ENCODE assay signal across 24 cellular contexts in the genomic region with DNA sequence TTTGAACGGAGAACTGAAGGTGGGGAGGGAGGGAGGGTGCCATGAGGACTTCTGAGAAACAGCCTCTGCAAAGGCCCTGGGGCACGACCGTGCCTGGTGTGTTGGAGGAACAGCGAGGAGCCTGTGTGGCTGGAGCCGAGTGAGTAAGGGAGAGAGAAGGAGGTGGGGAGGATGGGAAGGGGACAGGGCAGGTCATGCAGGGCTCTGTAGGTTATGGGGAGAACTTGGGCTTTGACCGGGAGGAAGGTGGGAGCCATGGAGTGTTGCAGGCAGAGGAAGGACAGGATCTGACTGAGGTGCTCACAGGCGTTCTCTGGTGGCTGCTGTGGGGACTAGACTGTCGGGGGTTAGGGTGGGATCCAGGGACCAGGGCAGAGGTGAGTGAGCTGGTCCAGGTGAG. TPM values are rescaled to one million over a fixed set of nuclear protein-coding genes. Genes with fewer than 3 reads are reported as not detected.
DNase-seq lines count a peak whose midpoint lies in the region; ATAC-seq, FAIRE-seq and TF ChIP-seq lines count a peak whose summit lies in the region.
"Had no signal": no experiment of that assay in that cellular context is flagged by ENCODE, and none has a peak within 500 bp of the region (broad histone marks: within the 10 kb centered on the region; RNA-seq: fewer than 3 reads in every experiment).

No MANE protein-coding gene starts in this region.

- H3K9me3 ChIP-seq in AG04450 (ENCODE audit: control insufficient read depth, insufficient read depth, low read length) (no peaks in the 10 kb centered on the region; the same call in 1 of the 2 replicates), K562 (replicated peaks; ENCODE audit: control insufficient read depth, insufficient read depth, low read depth, low read length) (no peaks in the 10 kb centered on the region)
- H3K9me3 ChIP-seq: SK-N-SH had no signal

- no peak for FAIRE-seq in K562 (lab: Jason Lieb, UNC)
- FAIRE-seq: GM19239, H54 had no signal

- H3K4me2 ChIP-seq in K562 (ENCODE audit: insufficient read depth, low read length): no peak overlapping the region
- H3K4me2 ChIP-seq: KMS-11, SK-N-SH had no signal

- H3K4me3 ChIP-seq in AG04450 (ENCODE audit: low read depth, low read length) (no peak overlapping the region), K562 (no peak overlapping the region)

- no peak overlapping the region for H3K4me3 Mint-ChIP-seq in activated T-cell treated with anti-CD3 and anti-CD28 coated beads, Interleukin-2, amount 50 U/mL, for 24 hours
- no peak overlapping the region for H3K4me3 Mint-ChIP-seq in activated T-cell treated with anti-CD3 and anti-CD28 coated beads, Interleukin-2, amount 50 U/mL, for 4 hours
- H3K4me3 Mint-ChIP-seq in stimulated activated effector memory CD8-positive, alpha-beta T cell treated with anti-CD3 and anti-CD28 coated beads, Interleukin-12 subunit alpha, Interleukin-12 subunit beta, amount 100 ng/mL, for 72 hours: no peak overlapping the region
- H3K4me3 Mint-ChIP-seq in chondrocyte (ENCODE audit: unreplicated experiment): no peak overlapping the region
- H3K4me3 Mint-ChIP-seq: B cell, CD14-positive monocyte had no signal

- no peak for TF ChIP-seq EP300 in K562 (IDR thresholded peaks at IDR 0.05; ENCODE audit: low read length)

- H3K9me3 Mint-ChIP-seq in activated T-cell treated with anti-CD3 and anti-CD28 coated beads, Interleukin-2, amount 50 U/mL, for 24 hours: no peaks in the 10 kb centered on the region
- no peaks in the 10 kb centered on the region for H3K9me3 Mint-ChIP-seq in activated T-cell treated with anti-CD3 and anti-CD28 coated beads, Interleukin-2, amount 50 U/mL, for 4 hours
- H3K9me3 Mint-ChIP-seq in stimulated activated effector memory CD8-positive, alpha-beta T cell treated with anti-CD3 and anti-CD28 coated beads, Interleukin-12 subunit alpha, Interleukin-12 subunit beta, amount 100 ng/mL, for 72 hours: no peaks in the 10 kb centered on the region
- H3K9me3 Mint-ChIP-seq in chondrocyte (ENCODE audit: low read depth): no peaks in the 10 kb centered on the region
- H3K9me3 Mint-ChIP-seq: CD14-positive monocyte had no signal

- intact Hi-C loops in K562 (cut with micrococcal nuclease): no loop called here

- H3K27ac Mint-ChIP-seq in activated T-cell treated with anti-CD3 and anti-CD28 coated beads, Interleukin-2, amount 50 U/mL, for 24 hours: peak overlapping the region; percentile 63
- H3K27ac Mint-ChIP-seq in stimulated activated effector memory CD8-positive, alpha-beta T cell treated with anti-CD3 and anti-CD28 coated beads, Interleukin-12 subunit alpha, Interleukin-12 subunit beta, amount 100 ng/mL, for 72 hours: peak overlapping the region; percentile 85
- no peak overlapping the region for H3K27ac Mint-ChIP-seq in chondrocyte (ENCODE audit: unreplicated experiment)
- H3K27ac Mint-ChIP-seq: B cell had no signal

- H3K79me2 ChIP-seq in K562 (ENCODE audit: control insufficient read depth, insufficient read depth, low read length): no peaks in the 10 kb centered on the region; the same call in 2 of the 3 replicates

- peaks cover 3% of the 10 kb centered on the region; the same call in 1 of the 2 replicates for H4K20me1 ChIP-seq in K562 (replicated peaks; ENCODE audit: control insufficient read depth, insufficient read depth, low read length)

- peaks cover 54% of the 10 kb centered on the region for H3K36me3 Mint-ChIP-seq in activated T-cell treated with anti-CD3 and anti-CD28 coated beads, Interleukin-2, amount 50 U/mL, for 24 hours (ENCODE audit: low read depth)
- H3K36me3 Mint-ChIP-seq in activated T-cell treated with anti-CD3 and anti-CD28 coated beads, Interleukin-2, amount 50 U/mL, for 4 hours (ENCODE audit: insufficient read depth): peaks cover 10% of the 10 kb centered on the region
- peaks cover 60% of the 10 kb centered on the region for H3K36me3 Mint-ChIP-seq in stimulated activated effector memory CD8-positive, alpha-beta T cell treated with anti-CD3 and anti-CD28 coated beads, Interleukin-12 subunit alpha, Interleukin-12 subunit beta, amount 100 ng/mL, for 72 hours
- H3K36me3 Mint-ChIP-seq in chondrocyte (ENCODE audit: low read depth): peaks cover 4% of the 10 kb centered on the region

- H3K36me3 ChIP-seq in K562 (ENCODE audit: control insufficient read depth, insufficient read depth, low read length): peaks cover 22% of the 10 kb centered on the region; the same call in 2 of the 3 replicates

- H3K27ac ChIP-seq in AG04450 (ENCODE audit: low read depth, low read length) (peak overlapping the region; percentile 11), K562 (ENCODE audit: extremely low read depth, low read depth, low read length) (no peak overlapping the region)
- H3K27ac ChIP-seq: KMS-11 had no signal

- no peak for TF ChIP-seq POLR2A in K562 (conservative IDR thresholded peaks at IDR 0.05)

- H3K4me1 Mint-ChIP-seq in activated T-cell treated with anti-CD3 and anti-CD28 coated beads, Interleukin-2, amount 50 U/mL, for 24 hours (ENCODE audit: low read depth): peaks cover 5% of the 10 kb centered on the region
- peaks cover 6% of the 10 kb centered on the region for H3K4me1 Mint-ChIP-seq in activated T-cell treated with anti-CD3 and anti-CD28 coated beads, Interleukin-2, amount 50 U/mL, for 4 hours (ENCODE audit: low read depth)
- peaks cover 11% of the 10 kb centered on the region for H3K4me1 Mint-ChIP-seq in stimulated activated effector memory CD8-positive, alpha-beta T cell treated with anti-CD3 and anti-CD28 coated beads, Interleukin-12 subunit alpha, Interleukin-12 subunit beta, amount 100 ng/mL, for 72 hours
- H3K4me1 Mint-ChIP-seq in chondrocyte (ENCODE audit: low read depth): no peaks in the 10 kb centered on the region

- WGBS in K562 (ENCODE audit: insufficient coverage, low coverage, missing lambda C conversion rate): 69% methylated on average over 4 of the region's 8 CpGs

- TF ChIP-seq CTCF in AG04450 (IDR thresholded peaks at IDR 0.05; ENCODE audit: low read depth, low read length) (no peak), K562 (IDR thresholded peaks at IDR 0.05 in 2 of 3, conservative IDR thresholded peaks at IDR 0.05 in 1 of 3; ENCODE audit: insufficient read depth in 2 of 3, low read depth in 1 of 3, low read length in 3 of 3) (no peak), chondrocyte (IDR thresholded peaks at IDR 0.05) (no peak)

- CTCF ChIA-PET in AG04450 (lab: Charles Lee) (no interaction called here), K562 (lab: Yijun Ruan, JAX; ENCODE audit: low intra/inter-chr PET ratio) (interaction anchor here (0.5 kb wide), 1 partner anchor 78 kb away, joined by 3 read pairs; no protein-coding TSS in a partner anchor)

- no peak overlapping the region for H2AFZ ChIP-seq in K562 (ENCODE audit: low read depth, low read length)

- ATAC-seq in activated T-cell treated with anti-CD3 and anti-CD28 coated beads, Interleukin-2, amount 50 U/mL, for 4 hours: no peak
- ATAC-seq in K562: no peak
- ATAC-seq in stimulated activated effector memory CD8-positive, alpha-beta T cell treated with anti-CD3 and anti-CD28 coated beads, Interleukin-12 subunit alpha, Interleukin-12 subunit beta, amount 100 ng/mL, for 72 hours: no peak
- ATAC-seq: Panc1 had no signal

- peaks cover 0 to 27% of the 10 kb centered on the region in 2 experiments; a peak in 2 of 5 replicates for H3K4me1 ChIP-seq in K562 (replicated peaks in 1 of 2; ENCODE audit: control insufficient read depth in 2 of 2, insufficient read depth in 2 of 2, low read length in 2 of 2)

- in situ Hi-C loops in K562 (cut with MboI): no loop called here

- no peaks in the 10 kb centered on the region for H3K27me3 Mint-ChIP-seq in activated T-cell treated with anti-CD3 and anti-CD28 coated beads, Interleukin-2, amount 50 U/mL, for 24 hours
- no peaks in the 10 kb centered on the region for H3K27me3 Mint-ChIP-seq in activated T-cell treated with anti-CD3 and anti-CD28 coated beads, Interleukin-2, amount 50 U/mL, for 4 hours (ENCODE audit: low read depth)
- no peaks in the 10 kb centered on the region for H3K27me3 Mint-ChIP-seq in chondrocyte (ENCODE audit: low read depth)
- H3K27me3 Mint-ChIP-seq: B cell had no signal

- H3K27me3 ChIP-seq in AG04450 (ENCODE audit: control insufficient read depth, insufficient read depth, low read length): no peaks in the 10 kb centered on the region
- H3K27me3 ChIP-seq in K562 (ENCODE audit: control insufficient read depth in 2 of 2, insufficient read depth in 2 of 2, low read length in 2 of 2): no peaks in the 10 kb centered on the region

- BruUV-seq in K562 (replicated peaks; lab: Mats Ljungman, UMichigan): no TSS peak

- H3K9ac ChIP-seq in K562 (ENCODE audit: insufficient read depth in 1 of 2, low read depth in 2 of 2, low read length in 2 of 2): peak overlapping the region in 1 of 2 experiments; percentile 79; a peak in 2 of 4 replicates
- H3K9ac ChIP-seq: KMS-11, SK-N-SH had no signal

- DNase-seq in activated T-cell treated with anti-CD3 and anti-CD28 coated beads, Interleukin-2, amount 50 U/mL, for 24 hours: no peak
- DNase-seq in activated T-cell treated with anti-CD3 and anti-CD28 coated beads, Interleukin-2, amount 50 U/mL, for 4 hours: no peak
- DNase-seq in AG04450 (ENCODE audit: low read depth, low spot score) (no peak), K562 (ENCODE audit: extremely low read depth in 1 of 4, low spot score in 3 of 4) (no peak), chondrocyte (ENCODE audit: low spot score) (no peak), middle frontal gyrus (ENCODE audit: extremely low spot score, low spot score) (no peak)
- DNase-seq in stimulated activated effector memory CD8-positive, alpha-beta T cell treated with anti-CD3 and anti-CD28 coated beads, Interleukin-12 subunit alpha, Interleukin-12 subunit beta, amount 100 ng/mL, for 72 hours (ENCODE audit: low spot score in 2 of 2): no peak
- DNase-seq: 8988T; DMS79; NCI-H1105; NCI-H2029 treated with DMSO at 0.1 percent for 48 hours; NCI-H226; NCI-H510A treated with DMSO at 0.1 percent for 48 hours; NCI-H774; NK-92 treated with Interleukin-12 subunit alpha and Interleukin-12 subunit beta, amount 100 ng/mL, for 24 hours; SIG-M5; SK-N-SH had no signal

- TF ChIP-seq RAD21 in K562 (CRISPR knock-in tag; conservative IDR thresholded peaks at IDR 0.05 in 1 of 2, IDR thresholded peaks at IDR 0.05 in 1 of 2): no peak

- POLR2A ChIA-PET in AG04450 (lab: Yijun Ruan, JAX) (no interaction called here), K562 (lab: Yijun Ruan, JAX) (interaction anchor here (2.1 kb wide), 1 partner anchor 9 kb away, joined by 7 read pairs; no protein-coding TSS in a partner anchor)

- no peaks in the 10 kb centered on the region for H3K9me1 ChIP-seq in K562 (ENCODE audit: control insufficient read depth, insufficient read depth, low read length)

RNA-seq across cellular contexts. Expression of a gene that starts 6.7 kb away (rescaled TPM):
- total RNA-seq in activated T-cell treated with anti-CD3 and anti-CD28 coated beads, Interleukin-2, amount 50 U/mL, for 4 hours: 10 to 100 TPM; 16.0 to 18.6 (median 18.1) TPM
- polyA plus RNA-seq in AG04450 (2011; rRNA removed) (5.1 and 6.5 TPM in 2 replicates), K562 (2011; rRNA removed) (3.9 and 4.3 TPM in 2 replicates), K562 (2014; fragmentation: Illumina TruSeq; extraction: Trizol) (5.5 and 7.6 TPM in 2 replicates), K562 (2014; fragmentation: Nextera tagmentation; extraction: Ambion mirVana) (1 to 10 TPM in 1 of 2 experiments, under 1 TPM in 1; 0.25 to 1.3 TPM), K562 (2014; rRNA removed) (5.7 and 9.4 TPM in 2 replicates)
- polyA minus RNA-seq in AG04450 (2011; rRNA and poly(A)+ RNA removed): 6.7 TPM in 2 replicates
- 6.5 and 16.7 TPM in 2 replicates for total RNA-seq in K562 (2011; cell fraction: chromatin; rRNA removed; ENCODE audit: low replicate concordance)
- total RNA-seq in K562 (2011; cell fraction: nucleolus; rRNA removed): 12.6 and 12.8 TPM in 2 replicates
- total RNA-seq in K562 (2011; cell fraction: nucleoplasm; rRNA removed): 6.2 and 6.5 TPM in 2 replicates
- total RNA-seq in K562 (2014; rRNA removed) (3.6 and 5.7 TPM in 2 replicates), K562 (2014; rRNA removed; fragmentation: Illumina TruSeq; extraction: Trizol) (1.5 and 1.9 TPM in 2 replicates), K562 (2015; rRNA removed; fragmentation: Illumina TruSeq; extraction: Trizol) (7.8 and 8.0 TPM in 2 replicates), K562 (2021) (14.0 and 16.2 TPM in 2 replicates), chondrocyte (13.6 to 14.9 TPM (median 14.1 TPM) in 3 replicates)
- 4.7 and 8.9 TPM in 2 replicates for polyA plus RNA-seq in K562 (2011; cell fraction: cytosol; rRNA removed)
- 4.8 and 7.2 TPM in 2 replicates for polyA plus RNA-seq in K562 (2011; cell fraction: nucleus; rRNA removed)
- polyA plus RNA-seq in K562 (2012): 13.5 and 16.5 TPM in 2 replicates
- 1.3 and 1.9 TPM in 2 replicates for polyA minus RNA-seq in K562 (2011; rRNA and poly(A)+ RNA removed)
- polyA minus RNA-seq in K562 (2011; cell fraction: cytosol; rRNA and poly(A)+ RNA removed): 8.7 and 9.4 TPM in 2 replicates
- polyA minus RNA-seq in K562 (2011; cell fraction: nucleus; rRNA and poly(A)+ RNA removed): 3.2 and 4.0 TPM in 2 replicates

RNA-seq across cellular contexts. Expression of a gene that starts 11.5 kb away (rescaled TPM):
- 10 to 100 TPM; 11.1 to 13.2 (median 12.8) TPM for total RNA-seq in activated T-cell treated with anti-CD3 and anti-CD28 coated beads, Interleukin-2, amount 50 U/mL, for 4 hours
- 5.3 and 7.4 TPM in 2 replicates for polyA plus RNA-seq in AG04450 (2011; rRNA removed)
- polyA minus RNA-seq in AG04450 (2011; rRNA and poly(A)+ RNA removed): 5.3 and 7.5 TPM in 2 replicates
- total RNA-seq in K562 (2011; cell fraction: chromatin; rRNA removed; ENCODE audit: low replicate concordance): 2.7 and 6.6 TPM in 2 replicates
- total RNA-seq in K562 (2011; cell fraction: nucleolus; rRNA removed): 8.7 and 10.8 TPM in 2 replicates
- 4.0 and 6.0 TPM in 2 replicates for total RNA-seq in K562 (2011; cell fraction: nucleoplasm; rRNA removed)
- 4.3 and 7.8 TPM in 2 replicates for total RNA-seq in K562 (2014; rRNA removed)
- 2.3 and 3.9 TPM in 2 replicates for total RNA-seq in K562 (2014; rRNA removed; fragmentation: Illumina TruSeq; extraction: Trizol)
- total RNA-seq in K562 (2015; rRNA removed; fragmentation: Illumina TruSeq; extraction: Trizol): 3.5 and 4.5 TPM in 2 replicates
- total RNA-seq in K562 (2021): 5.7 and 8.2 TPM in 2 replicates
- polyA plus RNA-seq in K562 (2011; rRNA removed): 4.3 and 4.7 TPM in 2 replicates
- polyA plus RNA-seq in K562 (2011; cell fraction: cytosol; rRNA removed): 5.4 and 13.5 TPM in 2 replicates
- 5.6 and 10.5 TPM in 2 replicates for polyA plus RNA-seq in K562 (2011; cell fraction: nucleus; rRNA removed)
- polyA plus RNA-seq in K562 (2012): 1.4 and 4.8 TPM in 2 replicates
- polyA plus RNA-seq in K562 (2014; fragmentation: Illumina TruSeq; extraction: Trizol): 5.3 and 5.4 TPM in 2 replicates
- polyA plus RNA-seq in K562 (2014; fragmentation: Nextera tagmentation; extraction: Ambion mirVana): 1 to 10 TPM; 1.2 to 3.6 TPM
- polyA plus RNA-seq in K562 (2014; rRNA removed): 5.8 and 9.8 TPM in 2 replicates
- 1.2 and 3.1 TPM in 2 replicates for polyA minus RNA-seq in K562 (2011; rRNA and poly(A)+ RNA removed)
- 2.0 and 2.6 TPM in 2 replicates for polyA minus RNA-seq in K562 (2011; cell fraction: cytosol; rRNA and poly(A)+ RNA removed)
- 1.1 and 3.2 TPM in 2 replicates for polyA minus RNA-seq in K562 (2011; cell fraction: nucleus; rRNA and poly(A)+ RNA removed)
- total RNA-seq in chondrocyte: 0.85 to 2.0 TPM (median 1.0 TPM) in 3 replicates

RNA-seq across cellular contexts. Expression of a gene that starts 45.7 kb away (rescaled TPM):
- total RNA-seq in activated T-cell treated with anti-CD3 and anti-CD28 coated beads, Interleukin-2, amount 50 U/mL, for 4 hours: 10 to 100 TPM in 1 of 3 donors, 1 to 10 TPM in 2; 5.9 to 10.4 (median 9.1) TPM
- polyA plus RNA-seq in AG04450 (2011; rRNA removed): 6.8 and 8.9 TPM in 2 replicates
- 9.4 and 9.6 TPM in 2 replicates for polyA minus RNA-seq in AG04450 (2011; rRNA and poly(A)+ RNA removed)
- 1.8 and 3.1 TPM in 2 replicates for total RNA-seq in K562 (2011; cell fraction: chromatin; rRNA removed; ENCODE audit: low replicate concordance)
- 1.7 and 2.8 TPM in 2 replicates for total RNA-seq in K562 (2011; cell fraction: nucleolus; rRNA removed)
- 0.92 and 1.4 TPM in 2 replicates for total RNA-seq in K562 (2011; cell fraction: nucleoplasm; rRNA removed)
- total RNA-seq in K562 (2014; rRNA removed): 0.65 and 0.77 TPM in 2 replicates
- 0.73 and 0.80 TPM in 2 replicates for total RNA-seq in K562 (2014; rRNA removed; fragmentation: Illumina TruSeq; extraction: Trizol)
- total RNA-seq in K562 (2015; rRNA removed; fragmentation: Illumina TruSeq; extraction: Trizol): 0.49 and 0.69 TPM in 2 replicates
- 1.4 and 1.5 TPM in 2 replicates for total RNA-seq in K562 (2021)
- polyA plus RNA-seq in K562 (2011; rRNA removed): 0.87 and 1.2 TPM in 2 replicates
- polyA plus RNA-seq in K562 (2011; cell fraction: cytosol; rRNA removed): 0.44 and 3.4 TPM in 2 replicates
- polyA plus RNA-seq in K562 (2011; cell fraction: nucleus; rRNA removed): 2.1 and 3.7 TPM in 2 replicates
- polyA plus RNA-seq in K562 (2012): 0.44 and 1.0 TPM in 2 replicates
- 0.29 and 1.9 TPM in 2 replicates for polyA plus RNA-seq in K562 (2014; fragmentation: Illumina TruSeq; extraction: Trizol)
- polyA plus RNA-seq in K562 (2014; fragmentation: Nextera tagmentation; extraction: Ambion mirVana): under 1 TPM in 1 of 2 experiments, not detected in 1; 0.11 TPM
- polyA plus RNA-seq in K562 (2014; rRNA removed): 0.78 and 1.1 TPM in 2 replicates
- 0.33 and 0.49 TPM in 2 replicates for polyA minus RNA-seq in K562 (2011; rRNA and poly(A)+ RNA removed)
- not detected in 2 replicates for polyA minus RNA-seq in K562 (2011; cell fraction: cytosol; rRNA and poly(A)+ RNA removed)
- polyA minus RNA-seq in K562 (2011; cell fraction: nucleus; rRNA and poly(A)+ RNA removed): 0.22 and 0.81 TPM in 2 replicates
- 8.8 to 13.7 TPM (median 11.6 TPM) in 3 replicates for total RNA-seq in chondrocyte
- polyA plus RNA-seq: CD14-positive monocyte had no signal

RNA-seq across cellular contexts. Expression of a gene that starts 47.9 kb away (rescaled TPM):
- 1 to 10 TPM; 1.9 to 2.7 (median 2.1) TPM for total RNA-seq in activated T-cell treated with anti-CD3 and anti-CD28 coated beads, Interleukin-2, amount 50 U/mL, for 4 hours
- not detected in 2 replicates for polyA plus RNA-seq in AG04450 (2011; rRNA removed)
- polyA minus RNA-seq in AG04450 (2011; rRNA and poly(A)+ RNA removed): not detected in 2 replicates
- not detected in 2 replicates for total RNA-seq in K562 (2011; cell fraction: chromatin; rRNA removed; ENCODE audit: low replicate concordance)
- not detected in 2 replicates for total RNA-seq in K562 (2011; cell fraction: nucleolus; rRNA removed)
- total RNA-seq in K562 (2011; cell fraction: nucleoplasm; rRNA removed): not detected in 2 replicates
- total RNA-seq in K562 (2014; rRNA removed): not detected in 2 replicates
- not detected in 2 replicates for total RNA-seq in K562 (2014; rRNA removed; fragmentation: Illumina TruSeq; extraction: Trizol)
- total RNA-seq in K562 (2015; rRNA removed; fragmentation: Illumina TruSeq; extraction: Trizol): not detected in 2 replicates
- total RNA-seq in K562 (2021): not detected in 2 replicates
- not detected in 2 replicates for polyA plus RNA-seq in K562 (2011; rRNA removed)
- polyA plus RNA-seq in K562 (2011; cell fraction: cytosol; rRNA removed): 0.06 TPM in 1 of 2 replicates, not detected in the other
- not detected in 2 replicates for polyA plus RNA-seq in K562 (2011; cell fraction: nucleus; rRNA removed)
- polyA plus RNA-seq in K562 (2012): 0.10 and 0.18 TPM in 2 replicates
- polyA plus RNA-seq in K562 (2014; fragmentation: Illumina TruSeq; extraction: Trizol): not detected in 2 replicates
- not detected for polyA plus RNA-seq in K562 (2014; fragmentation: Nextera tagmentation; extraction: Ambion mirVana)
- polyA plus RNA-seq in K562 (2014; rRNA removed): not detected in 2 replicates
- not detected in 2 replicates for polyA minus RNA-seq in K562 (2011; rRNA and poly(A)+ RNA removed)
- not detected in 2 replicates for polyA minus RNA-seq in K562 (2011; cell fraction: cytosol; rRNA and poly(A)+ RNA removed)
- polyA minus RNA-seq in K562 (2011; cell fraction: nucleus; rRNA and poly(A)+ RNA removed): not detected in 2 replicates
- not detected in 3 replicates for total RNA-seq in chondrocyte
- total RNA-seq: B cell, HT1080 had no signal
- polyA plus RNA-seq: SK-N-SH had no signal

RNA-seq across cellular contexts. Expression of a gene that starts 50.2 kb away (rescaled TPM):
- 10 to 100 TPM; 50.8 to 52.6 (median 52.2) TPM for total RNA-seq in activated T-cell treated with anti-CD3 and anti-CD28 coated beads, Interleukin-2, amount 50 U/mL, for 4 hours
- polyA plus RNA-seq in AG04450 (2011; rRNA removed): 40.2 and 57.9 TPM in 2 replicates
- polyA minus RNA-seq in AG04450 (2011; rRNA and poly(A)+ RNA removed): 34.1 and 38.5 TPM in 2 replicates
- total RNA-seq in K562 (2011; cell fraction: chromatin; rRNA removed; ENCODE audit: low replicate concordance): 74.6 and 119 TPM in 2 replicates
- total RNA-seq in K562 (2011; cell fraction: nucleolus; rRNA removed): 59.7 and 60.0 TPM in 2 replicates
- total RNA-seq in K562 (2011; cell fraction: nucleoplasm; rRNA removed): 58.7 and 78.3 TPM in 2 replicates
- 48.0 and 60.1 TPM in 2 replicates for total RNA-seq in K562 (2014; rRNA removed)
- total RNA-seq in K562 (2014; rRNA removed; fragmentation: Illumina TruSeq; extraction: Trizol): 6.1 and 9.4 TPM in 2 replicates
- total RNA-seq in K562 (2015; rRNA removed; fragmentation: Illumina TruSeq; extraction: Trizol): 28.6 and 29.1 TPM in 2 replicates
- total RNA-seq in K562 (2021): 72.0 and 75.3 TPM in 2 replicates
- polyA plus RNA-seq in K562 (2011; rRNA removed): 25.7 and 44.0 TPM in 2 replicates
- polyA plus RNA-seq in K562 (2011; cell fraction: cytosol; rRNA removed): 41.8 and 96.4 TPM in 2 replicates
- polyA plus RNA-seq in K562 (2011; cell fraction: nucleus; rRNA removed): 68.2 and 94.2 TPM in 2 replicates
- polyA plus RNA-seq in K562 (2012): 51.2 and 58.7 TPM in 2 replicates
- polyA plus RNA-seq in K562 (2014; fragmentation: Illumina TruSeq; extraction: Trizol): 25.5 and 57.0 TPM in 2 replicates
- 1 to 10 TPM; 1.7 to 2.1 TPM for polyA plus RNA-seq in K562 (2014; fragmentation: Nextera tagmentation; extraction: Ambion mirVana)
- polyA plus RNA-seq in K562 (2014; rRNA removed): 58.5 and 64.7 TPM in 2 replicates
- 8.2 and 13.7 TPM in 2 replicates for polyA minus RNA-seq in K562 (2011; rRNA and poly(A)+ RNA removed)
- polyA minus RNA-seq in K562 (2011; cell fraction: cytosol; rRNA and poly(A)+ RNA removed): 31.3 and 36.5 TPM in 2 replicates
- polyA minus RNA-seq in K562 (2011; cell fraction: nucleus; rRNA and poly(A)+ RNA removed): 17.4 and 22.5 TPM in 2 replicates
- 96.3 to 103 TPM (median 96.6 TPM) in 3 replicates for total RNA-seq in chondrocyte
